In genomic region chr15:42650208-42651066, GRCh38 we compare ENCODE assay signal across 8 cellular contexts.
DNase-seq lines count a peak whose midpoint lies in the region; TF ChIP-seq lines count a peak whose summit lies in the region.

No MANE protein-coding gene starts in this region.

- H3K36me3 ChIP-seq in BE2C: no peaks in the 10 kb centered on the region; the same call in 1 of the 2 replicates
- H3K36me3 ChIP-seq in parathyroid adenoma (ENCODE audit: control insufficient read depth, insufficient read depth, low read length): no peaks in the 10 kb centered on the region
- peaks cover 0 to 11% of the 10 kb centered on the region in 2 donors for H3K36me3 ChIP-seq in vagina

- no peaks in the 10 kb centered on the region for H3K79me2 ChIP-seq in parathyroid adenoma

- H3K27ac ChIP-seq in parathyroid adenoma: no peak overlapping the region
- no peak overlapping the region for H3K27ac ChIP-seq in vagina

- H3K9me3 ChIP-seq in BE2C (no peaks in the 10 kb centered on the region), parathyroid adenoma (ENCODE audit: control insufficient read depth, low read length) (no peaks in the 10 kb centered on the region), vagina (no peaks in the 10 kb centered on the region)

- TF ChIP-seq CTCF in BE2C (IDR thresholded peaks at IDR 0.05; ENCODE audit: low read depth, low read length) (peak; percentile 89), parathyroid adenoma (IDR thresholded peaks at IDR 0.05) (peak; percentile 58), vagina (IDR thresholded peaks at IDR 0.05) (peak; percentile 53 to 66 (median 53))

- H3K9ac ChIP-seq in parathyroid adenoma: no peak overlapping the region

- DNase-seq in BE2C (peak; percentile 67), GM19238 (ENCODE audit: insufficient read length, low spot score) (peak; percentile 33), Kasumi-1 (lab: John Stamatoyannopoulos, UW) (peak; percentile 51 to 60), RPMI8226 (peak; percentile 57), germinal center (ENCODE audit: low spot score) (peak; percentile 57), vagina (ENCODE audit: extremely low spot score in 2 of 2) (peak in 1 of 2 donors; percentile 88)
- peak; percentile 10 for DNase-seq in activated effector memory CD4-positive, alpha-beta T cell treated with Interleukin-2 at 50 U/mL for 16 hours

- H3K27me3 ChIP-seq in BE2C: no peaks in the 10 kb centered on the region
- no peaks in the 10 kb centered on the region for H3K27me3 ChIP-seq in parathyroid adenoma (ENCODE audit: control insufficient read depth, insufficient read depth, low read length)
- H3K27me3 ChIP-seq in vagina: no peaks in the 10 kb centered on the region

- H3K4me3 ChIP-seq in BE2C (ENCODE audit: low read depth, low read length) (no peak overlapping the region), parathyroid adenoma (ENCODE audit: low read depth, low read length) (no peak overlapping the region), vagina (no peak overlapping the region)

- no peak overlapping the region for H2AFZ ChIP-seq in parathyroid adenoma

- intact Hi-C loops in vagina (cut with DNase I): no loop called here

- no peak for TF ChIP-seq POLR2A in vagina (IDR thresholded peaks at IDR 0.05)

- peaks cover 3% of the 10 kb centered on the region; the same call in 1 of the 2 replicates for H3K4me1 ChIP-seq in BE2C
- peaks cover 3% of the 10 kb centered on the region for H3K4me1 ChIP-seq in parathyroid adenoma
- H3K4me1 ChIP-seq in vagina: peaks cover 4% of the 10 kb centered on the region

- no peak overlapping the region for H3K4me2 ChIP-seq in parathyroid adenoma (ENCODE audit: low read length)
